In the genomic region with DNA sequence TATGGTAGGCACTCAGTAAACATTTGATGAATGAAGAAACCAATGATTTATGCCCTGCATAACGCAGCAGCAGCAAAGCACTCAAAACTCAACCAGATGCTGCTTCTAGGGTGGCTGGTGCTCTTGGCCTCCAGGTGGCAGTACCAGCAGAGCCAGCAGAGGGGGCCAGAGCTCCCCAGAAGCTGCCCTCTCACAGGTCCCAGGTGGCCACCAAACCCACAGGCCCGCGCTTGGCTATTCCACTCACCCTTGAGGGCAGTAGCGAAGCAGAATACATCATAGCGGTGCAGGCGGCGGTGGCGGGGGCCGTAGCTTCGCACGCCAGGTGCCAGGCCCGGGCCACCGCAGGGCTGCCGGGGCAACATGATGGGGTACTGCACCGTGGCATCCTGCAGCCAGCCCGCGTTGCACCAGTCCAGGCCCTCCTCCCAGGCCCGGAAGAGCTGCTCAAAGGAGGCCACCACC, we compare ENCODE assay signal across 8 cellular contexts. TPM values are rescaled to one million over a fixed set of nuclear protein-coding genes. Genes with fewer than 3 reads are reported as not detected.
DNase-seq lines count a peak whose midpoint lies in the region; ATAC-seq, FAIRE-seq and TF ChIP-seq lines count a peak whose summit lies in the region.

No MANE protein-coding gene starts in this region.

- BruUV-seq in HepG2 (replicated peaks; lab: Mats Ljungman, UMichigan), result no TSS peak

- no peaks in the 10 kb centered on the region for H3K9me3 ChIP-seq in A549
- H3K9me3 ChIP-seq in HepG2 (ENCODE audit: low read length), result no peaks in the 10 kb centered on the region

- H3K36me3 ChIP-seq in brain microvascular endothelial cell (replicated peaks) (no peaks in the 10 kb centered on the region), HepG2 (replicated peaks in 1 of 2; ENCODE audit: control insufficient read depth in 1 of 2, insufficient read depth in 2 of 2, low read length in 2 of 2) (no peaks in the 10 kb centered on the region)

- intact Hi-C loops in HepG2 (cut with micrococcal nuclease; ENCODE audit: unreplicated experiment), result no loop called here

- ATAC-seq in A549 (peak; percentile 91 to 95), HepG2 (peak; percentile 97)

- H3K4me2 ChIP-seq in A549, result no peak overlapping the region
- no peak overlapping the region for H3K4me2 ChIP-seq in HepG2 (ENCODE audit: low read depth, low read length)

- CTCF ChIA-PET in A549 (lab: Yijun Ruan, JAX) (interaction anchor here (0.7 to 10.7 kb wide), 59 partner anchors 10 to 426 kb away, joined by 3 to 212 read pairs (median 4); a partner anchor contains a TSS), HepG2 (lab: Yijun Ruan, JAX; ENCODE audit: low intra/inter-chr PET ratio, low total read pairs) (interaction anchor here (1.5 kb wide), 1 partner anchor 139 kb away, joined by 7 read pairs; no protein-coding TSS in a partner anchor)

- H3K27ac ChIP-seq in A549 (no peak overlapping the region), brain microvascular endothelial cell (no peak overlapping the region), HepG2 (ENCODE audit: extremely low read length, insufficient read depth, low read length) (no peak overlapping the region)

- FAIRE-seq in A549 (lab: Jason Lieb, UNC) (no peak), HTR-8/SVneo (lab: Jason Lieb, UNC) (no peak), HepG2 (lab: Jason Lieb, UNC) (peak; percentile 60)

- no peaks in the 10 kb centered on the region for H3K79me2 ChIP-seq in HepG2 (ENCODE audit: insufficient read depth, low read length)

- TF ChIP-seq POLR2A in A549 (IDR thresholded peaks at IDR 0.05; ENCODE audit: low read length) (no peak), HepG2 (IDR thresholded peaks at IDR 0.05; ENCODE audit: insufficient read depth in 1 of 2, low read depth in 2 of 2, low read length in 2 of 2) (no peak)

- H4K20me1 ChIP-seq in HepG2 (ENCODE audit: insufficient read depth, low read length), result no peaks in the 10 kb centered on the region

- peak; percentile 78 for TF ChIP-seq CTCF in A549 (IDR thresholded peaks at IDR 0.05)
- peak; percentile 93 for TF ChIP-seq CTCF in brain microvascular endothelial cell (IDR thresholded peaks at IDR 0.05; ENCODE audit: low read depth, low read length, missing control alignments)
- peak; percentile 80 for TF ChIP-seq CTCF in HepG2 (CRISPR knock-in tag; IDR thresholded peaks at IDR 0.05)

- in situ Hi-C loops in SK-MEL-5 (cut with HindIII; ENCODE audit: low pct_unique_long_range_greater_than_20kb, low sequenced_read_pairs), result no loop called here
- in situ Hi-C loops in brain microvascular endothelial cell (cut with HindIII; ENCODE audit: low pct_ligation_motif_present, low sequenced_read_pairs), result no loop called here
- in situ Hi-C loops in HepG2 (cut with HindIII; ENCODE audit: extremely low pct_ligation_motif_present, low pct_unique_long_range_greater_than_20kb), result no loop called here

- 49% methylated on average over 5 of the region's 18 CpGs for WGBS in A549 (ENCODE audit: missing lambda C conversion rate)
- WGBS in HepG2 (ENCODE audit: low lambda C conversion rate), result 14% methylated on average over 1 of the region's 18 CpGs

- peaks cover 3% of the 10 kb centered on the region for H3K27me3 ChIP-seq in brain microvascular endothelial cell (replicated peaks)
- H3K27me3 ChIP-seq in HepG2 (ENCODE audit: control insufficient read depth in 1 of 2, insufficient read depth in 2 of 2, low read length in 2 of 2), result peaks cover 13 to 42% of the 10 kb centered on the region in 2 experiments

- H3K4me3 ChIP-seq in A549 (no peak overlapping the region), brain microvascular endothelial cell (ENCODE audit: low read depth, low read length) (no peak overlapping the region), HepG2 (replicated peaks in 1 of 3; ENCODE audit: insufficient read depth in 1 of 3, low read depth in 2 of 3, low read length in 3 of 3) (no peak overlapping the region)

- TF ChIP-seq RAD21 in A549 (conservative IDR thresholded peaks at IDR 0.05 in 1 of 2, IDR thresholded peaks at IDR 0.05 in 1 of 2), result peak; percentile 70 to 82
- TF ChIP-seq RAD21 in HepG2 (CRISPR knock-in tag; IDR thresholded peaks at IDR 0.05), result peak; percentile 42; the same call in 1 of the 2 replicates

- no peaks in the 10 kb centered on the region for H3K4me1 ChIP-seq in A549
- no peaks in the 10 kb centered on the region for H3K4me1 ChIP-seq in HepG2 (ENCODE audit: insufficient read depth, low read length)

- POLR2A ChIA-PET in A549 (lab: Yijun Ruan, JAX) (no interaction called here), HepG2 (lab: Yijun Ruan, JAX) (no interaction called here)

- H3K9ac ChIP-seq in HepG2 (ENCODE audit: insufficient read depth, low read depth, low read length), result no peak overlapping the region

- H2AFZ ChIP-seq in HepG2 (ENCODE audit: low read length), result no peak overlapping the region

- DNase-seq in A549 (ENCODE audit: low read depth in 1 of 2, low spot score in 1 of 2) (peak; percentile 68 to 87), GM04504 (ENCODE audit: low read depth) (peak; percentile 50), HTR-8/SVneo (ENCODE audit: insufficient read length, low spot score) (peak; percentile 64), SK-MEL-5 (ENCODE audit: low read depth, low spot score) (peak; percentile 76), brain microvascular endothelial cell (peak; percentile 47), HepG2 (ENCODE audit: low spot score) (peak; percentile 37), OCI-M2 (lab: John Stamatoyannopoulos, UW; ENCODE audit: unreplicated experiment) (no peak), cortex of kidney (lab: John Stamatoyannopoulos, UW) (no peak)

- no peak for TF ChIP-seq EP300 in A549 (IDR thresholded peaks at IDR 0.05)
- no peak for TF ChIP-seq EP300 in HepG2 (IDR thresholded peaks at IDR 0.05; ENCODE audit: low read depth in 2 of 2, low read length in 2 of 2)
- TF ChIP-seq EP300 in HepG2 (CRISPR knock-in tag; IDR thresholded peaks at IDR 0.05; ENCODE audit: borderline replicate concordance), result no peak

RNA-seq across cellular contexts. Expression of a gene that starts 16.6 kb away (rescaled TPM):
- polyA plus RNA-seq in A549 (2011; rRNA removed) (7.5 and 8.5 TPM in 2 replicates), A549 (2017; fragmentation: RNase III; extraction: RNeasy Plus Mini Kit Qiagen cat#74134 plus additional on column Dnase treatment) (39.7 to 54.3 TPM (median 45.3 TPM) in 3 replicates), HepG2 (2011; rRNA removed) (0.07 and 0.09 TPM in 2 replicates)
- 45.3 and 47.5 TPM in 2 replicates for polyA plus RNA-seq in A549 (2012; cell fraction: cytosol; rRNA removed)
- polyA plus RNA-seq in A549 (2012; cell fraction: nucleus; rRNA removed), result 188 and 231 TPM in 2 replicates
- polyA minus RNA-seq in A549 (2011; rRNA and poly(A)+ RNA removed), result 5.4 and 5.8 TPM in 2 replicates
- total RNA-seq in SK-MEL-5 (2014; rRNA removed; shearing (Covaris generic)), result 3.5 TPM in 2 replicates
- polyA plus RNA-seq in SK-MEL-5 (2015; cell fraction: cytosol; rRNA removed), result 10.9 and 11.5 TPM in 2 replicates
- 8.0 and 12.2 TPM in 2 replicates for polyA plus RNA-seq in SK-MEL-5 (2015; cell fraction: nucleus; rRNA removed)
- not detected in 2 replicates for total RNA-seq in HepG2 (2016; rRNA removed; fragmentation: Illumina TruSeq; extraction: Trizol)
- total RNA-seq in HepG2 (2016; cell fraction: cytosol; rRNA removed; fragmentation: Illumina TruSeq; extraction: Trizol; ENCODE audit: low read depth), result not detected in 2 replicates
- 0.04 TPM in 1 of 2 replicates, not detected in the other for total RNA-seq in HepG2 (2016; cell fraction: insoluble cytoplasmic fraction; rRNA removed; fragmentation: Illumina TruSeq; extraction: Trizol)
- total RNA-seq in HepG2 (2016; cell fraction: membrane; rRNA removed; fragmentation: Illumina TruSeq; extraction: Trizol), result not detected in 2 replicates
- total RNA-seq in HepG2 (2016; cell fraction: nucleus; rRNA removed; fragmentation: Illumina TruSeq; extraction: Trizol), result not detected in 2 replicates
- 0.13 TPM in 1 of 2 replicates, not detected in the other for polyA plus RNA-seq in HepG2 (2011; cell fraction: cytosol; rRNA removed)
- 0.14 and 0.19 TPM in 2 replicates for polyA plus RNA-seq in HepG2 (2011; cell fraction: nucleus; rRNA removed)
- polyA plus RNA-seq in HepG2 (2012), result 0.05 TPM in 1 of 2 replicates, not detected in the other
- not detected in 2 replicates for polyA plus RNA-seq in HepG2 (2016; cell fraction: cytosol; fragmentation: Illumina TruSeq; extraction: Trizol; ENCODE audit: low read depth)
- not detected in 2 replicates for polyA plus RNA-seq in HepG2 (2016; cell fraction: insoluble cytoplasmic fraction; fragmentation: Illumina TruSeq; extraction: Trizol; ENCODE audit: low read depth)
- not detected in 2 replicates for polyA plus RNA-seq in HepG2 (2016; cell fraction: membrane; fragmentation: Illumina TruSeq; extraction: Trizol; ENCODE audit: low read depth)
- not detected in 2 replicates for polyA plus RNA-seq in HepG2 (2016; cell fraction: nucleus; fragmentation: Illumina TruSeq; extraction: Trizol; ENCODE audit: insufficient read depth, low read depth)
- 0.06 TPM in 1 of 2 replicates, not detected in the other for polyA minus RNA-seq in HepG2 (2011; rRNA and poly(A)+ RNA removed; ENCODE audit: low replicate concordance)
- not detected in 2 replicates for polyA minus RNA-seq in HepG2 (2011; cell fraction: cytosol; rRNA and poly(A)+ RNA removed)
- not detected in 2 replicates for polyA minus RNA-seq in HepG2 (2011; cell fraction: nucleus; rRNA and poly(A)+ RNA removed)

RNA-seq across cellular contexts. Expression of a gene that starts 34.4 kb away (rescaled TPM):
- polyA plus RNA-seq in A549 (2011; rRNA removed) (206 and 213 TPM in 2 replicates), A549 (2017; fragmentation: RNase III; extraction: RNeasy Plus Mini Kit Qiagen cat#74134 plus additional on column Dnase treatment) (403 to 506 TPM (median 446 TPM) in 3 replicates), HepG2 (2011; rRNA removed) (22.1 and 24.8 TPM in 2 replicates)
- 330 and 384 TPM in 2 replicates for polyA plus RNA-seq in A549 (2012; cell fraction: cytosol; rRNA removed)
- polyA plus RNA-seq in A549 (2012; cell fraction: nucleus; rRNA removed), result 1,238 and 1,252 TPM in 2 replicates
- polyA minus RNA-seq in A549 (2011; rRNA and poly(A)+ RNA removed), result 165 and 194 TPM in 2 replicates
- total RNA-seq in SK-MEL-5 (2014; rRNA removed; shearing (Covaris generic)), result 40.3 and 41.4 TPM in 2 replicates
- 119 and 129 TPM in 2 replicates for polyA plus RNA-seq in SK-MEL-5 (2015; cell fraction: cytosol; rRNA removed)
- 157 and 182 TPM in 2 replicates for polyA plus RNA-seq in SK-MEL-5 (2015; cell fraction: nucleus; rRNA removed)
- total RNA-seq in HepG2 (2016; rRNA removed; fragmentation: Illumina TruSeq; extraction: Trizol), result 0.87 and 3.4 TPM in 2 replicates
- 0.26 and 0.61 TPM in 2 replicates for total RNA-seq in HepG2 (2016; cell fraction: cytosol; rRNA removed; fragmentation: Illumina TruSeq; extraction: Trizol; ENCODE audit: low read depth)
- 1.0 and 3.1 TPM in 2 replicates for total RNA-seq in HepG2 (2016; cell fraction: insoluble cytoplasmic fraction; rRNA removed; fragmentation: Illumina TruSeq; extraction: Trizol)
- 0.62 and 0.87 TPM in 2 replicates for total RNA-seq in HepG2 (2016; cell fraction: membrane; rRNA removed; fragmentation: Illumina TruSeq; extraction: Trizol)
- 5.3 and 6.5 TPM in 2 replicates for total RNA-seq in HepG2 (2016; cell fraction: nucleus; rRNA removed; fragmentation: Illumina TruSeq; extraction: Trizol)
- polyA plus RNA-seq in HepG2 (2011; cell fraction: cytosol; rRNA removed), result 19.5 and 19.8 TPM in 2 replicates
- 43.8 and 44.7 TPM in 2 replicates for polyA plus RNA-seq in HepG2 (2011; cell fraction: nucleus; rRNA removed)
- polyA plus RNA-seq in HepG2 (2012), result 8.7 and 13.5 TPM in 2 replicates
- polyA plus RNA-seq in HepG2 (2016; cell fraction: cytosol; fragmentation: Illumina TruSeq; extraction: Trizol; ENCODE audit: low read depth), result 0.54 TPM in 2 replicates
- polyA plus RNA-seq in HepG2 (2016; cell fraction: insoluble cytoplasmic fraction; fragmentation: Illumina TruSeq; extraction: Trizol; ENCODE audit: low read depth), result 1.1 and 1.9 TPM in 2 replicates
- polyA plus RNA-seq in HepG2 (2016; cell fraction: membrane; fragmentation: Illumina TruSeq; extraction: Trizol; ENCODE audit: low read depth), result 0.57 and 1.1 TPM in 2 replicates
- polyA plus RNA-seq in HepG2 (2016; cell fraction: nucleus; fragmentation: Illumina TruSeq; extraction: Trizol; ENCODE audit: insufficient read depth, low read depth), result 13.1 and 18.2 TPM in 2 replicates
- 2.2 and 25.7 TPM in 2 replicates for polyA minus RNA-seq in HepG2 (2011; rRNA and poly(A)+ RNA removed; ENCODE audit: low replicate concordance)
- polyA minus RNA-seq in HepG2 (2011; cell fraction: cytosol; rRNA and poly(A)+ RNA removed), result 5.1 and 9.0 TPM in 2 replicates
- 12.7 and 17.7 TPM in 2 replicates for polyA minus RNA-seq in HepG2 (2011; cell fraction: nucleus; rRNA and poly(A)+ RNA removed)

Comparison
In these comparisons a context has a peak if more than half of its experiments do, and no peak if none do; other contexts are left out.
1. DNase-seq: peak in A549 (2 of 2), GM04504 (single experiment), HTR-8/SVneo (single experiment), SK-MEL-5 (single experiment), brain microvascular endothelial cell (single experiment) and HepG2 (single experiment); none in OCI-M2 (single experiment) and cortex of kidney (single experiment).
2. Peak in every context shown above with its lines, with median percentiles within 50 percentile points of each other: CTCF ChIP-seq.